In the genomic region with DNA sequence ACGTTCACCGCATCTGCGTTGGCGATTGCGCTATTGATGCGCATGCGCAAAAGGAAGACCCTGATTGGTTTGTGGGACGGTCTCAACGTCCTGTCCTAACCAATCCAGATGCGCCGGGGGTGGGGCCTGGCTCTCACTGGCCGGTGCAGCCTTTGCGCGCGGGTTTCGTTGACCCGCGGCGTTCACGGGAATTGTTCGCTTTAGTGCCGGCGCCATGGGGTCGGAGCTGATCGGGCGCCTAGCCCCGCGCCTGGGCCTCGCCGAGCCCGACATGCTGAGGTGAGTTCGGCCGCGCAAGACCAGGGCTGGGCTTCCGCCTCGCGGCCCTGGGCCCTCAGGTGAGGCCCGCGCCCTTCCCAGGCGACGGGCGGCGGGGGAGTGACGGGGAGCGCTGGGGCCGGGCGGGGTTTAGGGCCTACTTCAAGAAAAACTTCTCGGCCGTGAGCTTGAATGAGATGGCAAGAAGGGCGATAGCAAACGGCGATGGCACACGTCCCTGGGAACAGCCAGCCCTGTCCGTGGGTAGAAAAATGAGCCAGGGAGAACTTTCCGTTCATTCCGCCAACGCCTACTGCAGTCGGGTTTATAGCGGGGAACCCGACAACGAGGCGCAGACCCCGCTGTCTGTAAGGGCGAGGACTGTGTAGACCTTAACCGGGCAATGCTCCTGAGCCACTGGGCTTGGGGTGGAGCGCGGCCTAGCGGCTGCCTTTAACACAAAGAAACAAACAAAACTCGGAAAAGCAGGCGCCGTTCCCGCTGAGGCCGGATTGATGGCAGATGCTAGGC, we compare ENCODE assay signal across 8 cellular contexts. TPM values are rescaled to one million over a fixed set of nuclear protein-coding genes. Genes with fewer than 3 reads are reported as not detected.
DNase-seq lines count a peak whose midpoint lies in the region; ATAC-seq and TF ChIP-seq lines count a peak whose summit lies in the region.

A gene with protein sequence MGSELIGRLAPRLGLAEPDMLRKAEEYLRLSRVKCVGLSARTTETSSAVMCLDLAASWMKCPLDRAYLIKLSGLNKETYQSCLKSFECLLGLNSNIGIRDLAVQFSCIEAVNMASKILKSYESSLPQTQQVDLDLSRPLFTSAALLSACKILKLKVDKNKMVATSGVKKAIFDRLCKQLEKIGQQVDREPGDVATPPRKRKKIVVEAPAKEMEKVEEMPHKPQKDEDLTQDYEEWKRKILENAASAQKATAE (plus strand): TSS at position 168 of the 789 bp plus-strand sequence. CDS start 47 bp downstream, at position 215.

- H3K27me3 ChIP-seq in DOHH2 (ENCODE audit: control insufficient read depth, low read length) (no peaks in the 10 kb centered on the region), KMS-11 (ENCODE audit: insufficient read depth, low read depth) (no peaks in the 10 kb centered on the region), Peyer's patch (no peaks in the 10 kb centered on the region)
- H3K27me3 ChIP-seq in naive thymus-derived CD4-positive, alpha-beta T cell (ENCODE audit: control insufficient read depth in 2 of 2, insufficient read depth in 2 of 2, low read length in 2 of 2), result no peaks in the 10 kb centered on the region

- H3K4me3 ChIP-seq in DOHH2 (ENCODE audit: low read length), result peak within 1 kb of the TSS; percentile 95
- no peak within 1 kb of the TSS for H3K4me3 ChIP-seq in KMS-11 (IDR thresholded peaks at IDR 0.05; ENCODE audit: insufficient read depth, low read depth, low read length)
- H3K4me3 ChIP-seq in Peyer's patch, result peak within 1 kb of the TSS; percentile 63 to 94 (median 83)
- peak within 1 kb of the TSS; percentile 99 for H3K4me3 ChIP-seq in naive thymus-derived CD4-positive, alpha-beta T cell (ENCODE audit: low read length)

- peak in 1 of 2 donors; percentile 27 for TF ChIP-seq POLR2A in Peyer's patch (IDR thresholded peaks at IDR 0.05)

- H3K9me3 ChIP-seq in DOHH2 (ENCODE audit: control insufficient read depth, insufficient read depth, low read length), result no peaks in the 10 kb centered on the region
- H3K9me3 ChIP-seq in Peyer's patch, result no peaks in the 10 kb centered on the region
- H3K9me3 ChIP-seq in naive thymus-derived CD4-positive, alpha-beta T cell (ENCODE audit: control insufficient read depth in 2 of 3, low read length in 3 of 3), result no peaks in the 10 kb centered on the region

- peaks cover 46% of the 10 kb centered on the region for H3K4me1 Mint-ChIP-seq in activated T-cell treated with anti-CD3 and anti-CD28 coated beads, Interleukin-2, amount 50 U/mL, for 72 hours (ENCODE audit: low read depth)
- H3K4me1 Mint-ChIP-seq in naive thymus-derived CD4-positive, alpha-beta T cell, result peaks cover 25 to 47% (median 36%) of the 10 kb centered on the region in 7 donors
- H3K4me1 Mint-ChIP-seq in stimulated activated memory B cell treated with anti-CD40 and anti-IgM and Interleukin-4, amounts not matched to agents 10 μg/mL and 1 μg/mL and 100 μg/mL, for 72 hours, result peaks cover 51% of the 10 kb centered on the region

- POLR2A ChIA-PET in naive thymus-derived CD4-positive, alpha-beta T cell (lab: Charles Lee), result interaction anchor here (0.8 to 1.6 kb wide), 2 partner anchors 141 to 283 kb away, joined by 4 to 5 read pairs; a partner anchor contains a TSS

- H3K4me3 Mint-ChIP-seq in activated T-cell treated with anti-CD3 and anti-CD28 coated beads, Interleukin-2, amount 50 U/mL, for 72 hours, result no peak within 1 kb of the TSS
- H3K4me3 Mint-ChIP-seq in naive thymus-derived CD4-positive, alpha-beta T cell, result no peak within 1 kb of the TSS
- no peak within 1 kb of the TSS for H3K4me3 Mint-ChIP-seq in stimulated activated memory B cell treated with anti-CD40 and anti-IgM and Interleukin-4, amounts not matched to agents 10 μg/mL and 1 μg/mL and 100 μg/mL, for 72 hours

- H3K27ac Mint-ChIP-seq in activated T-cell treated with anti-CD3 and anti-CD28 coated beads, Interleukin-2, amount 50 U/mL, for 72 hours, result peak within 1 kb of the TSS; percentile 84
- no peak within 1 kb of the TSS for H3K27ac Mint-ChIP-seq in naive thymus-derived CD4-positive, alpha-beta T cell
- H3K27ac Mint-ChIP-seq in stimulated activated memory B cell treated with anti-CD40 and anti-IgM and Interleukin-4, amounts not matched to agents 10 μg/mL and 1 μg/mL and 100 μg/mL, for 72 hours, result no peak within 1 kb of the TSS

- peak; percentile 87 for TF ChIP-seq CTCF in DOHH2 (IDR thresholded peaks at IDR 0.05; ENCODE audit: low read depth, low read length, poor library complexity, severe bottlenecking)
- TF ChIP-seq CTCF in KMS-11 (conservative IDR thresholded peaks at IDR 0.05; ENCODE audit: low read depth, low read length), result peak; percentile 66
- TF ChIP-seq CTCF in Peyer's patch (IDR thresholded peaks at IDR 0.05), result peak in 3 of 6 experiments; percentile 27 to 47 (median 44)

- DNase-seq in Peyer's patch, result peak; percentile 99
- DNase-seq in activated T-cell treated with anti-CD3 and anti-CD28 coated beads, Interleukin-2, amount 50 U/mL, for 72 hours, result peak; percentile 97 to 99
- peak; percentile 94 for DNase-seq in fibroblast of gingiva (ENCODE audit: low read depth)
- DNase-seq in naive thymus-derived CD4-positive, alpha-beta T cell, result peak; percentile 90 to 98 (median 97)

- CTCF ChIA-PET in naive thymus-derived CD4-positive, alpha-beta T cell (lab: Charles Lee), result interaction anchor here (0.6 kb wide), 1 partner anchor 236 kb away, joined by 3 read pairs; no protein-coding TSS in a partner anchor

- H3K27me3 Mint-ChIP-seq in activated T-cell treated with anti-CD3 and anti-CD28 coated beads, Interleukin-2, amount 50 U/mL, for 72 hours (ENCODE audit: low read depth), result no peaks in the 10 kb centered on the region
- no peaks in the 10 kb centered on the region for H3K27me3 Mint-ChIP-seq in naive thymus-derived CD4-positive, alpha-beta T cell
- H3K27me3 Mint-ChIP-seq in stimulated activated memory B cell treated with anti-CD40 and anti-IgM and Interleukin-4, amounts not matched to agents 10 μg/mL and 1 μg/mL and 100 μg/mL, for 72 hours, result no peaks in the 10 kb centered on the region

- peaks cover 18% of the 10 kb centered on the region for H3F3A ChIP-seq in DOHH2 (ENCODE audit: control insufficient read depth, insufficient read depth)

- H3K36me3 Mint-ChIP-seq in activated T-cell treated with anti-CD3 and anti-CD28 coated beads, Interleukin-2, amount 50 U/mL, for 72 hours (ENCODE audit: insufficient read depth in 2 of 2), result peaks cover 6 to 21% of the 10 kb centered on the region in 2 donors
- peaks cover 0 to 6% (median under 1%) of the 10 kb centered on the region in 5 donors for H3K36me3 Mint-ChIP-seq in naive thymus-derived CD4-positive, alpha-beta T cell
- peaks cover 2% of the 10 kb centered on the region for H3K36me3 Mint-ChIP-seq in stimulated activated memory B cell treated with anti-CD40 and anti-IgM and Interleukin-4, amounts not matched to agents 10 μg/mL and 1 μg/mL and 100 μg/mL, for 72 hours

- H3K27ac ChIP-seq in DOHH2 (ENCODE audit: low read depth, low read length) (peak within 1 kb of the TSS; percentile 87), KMS-11 (peak within 1 kb of the TSS; percentile 85), Peyer's patch (peak within 1 kb of the TSS; percentile 91 to 95 (median 93))
- peak within 1 kb of the TSS; percentile 94 for H3K27ac ChIP-seq in naive thymus-derived CD4-positive, alpha-beta T cell (ENCODE audit: low read depth, low read length)

- H3K36me3 ChIP-seq in DOHH2 (ENCODE audit: control insufficient read depth, low read length) (peaks cover 48% of the 10 kb centered on the region), KMS-11 (ENCODE audit: insufficient read depth) (peaks cover 11% of the 10 kb centered on the region; the same call in 1 of the 2 replicates), Peyer's patch (no peaks in the 10 kb centered on the region)
- peaks cover 0 to 5% (median 0%) of the 10 kb centered on the region in 3 experiments for H3K36me3 ChIP-seq in naive thymus-derived CD4-positive, alpha-beta T cell (ENCODE audit: control insufficient read depth in 2 of 3, insufficient read depth in 3 of 3, low read length in 3 of 3)

- ATAC-seq in GM21723 (IDR thresholded peaks at IDR 0.05; ENCODE audit: unreplicated experiment), result peak; percentile 74
- ATAC-seq in activated T-cell treated with anti-CD3 and anti-CD28 coated beads, Interleukin-2, amount 50 U/mL, for 72 hours (replicated peaks in 1 of 2), result peak; percentile 84 to 85
- ATAC-seq in naive thymus-derived CD4-positive, alpha-beta T cell, result peak; percentile 85
- peak; percentile 94 for ATAC-seq in stimulated activated memory B cell treated with anti-CD40 and anti-IgM and Interleukin-4, amounts not matched to agents 10 μg/mL and 1 μg/mL and 100 μg/mL, for 72 hours

- H3K9me2 ChIP-seq in DOHH2 (replicated peaks; ENCODE audit: control insufficient read depth, low read length), result no peaks in the 10 kb centered on the region

- H3K79me2 ChIP-seq in DOHH2 (ENCODE audit: control insufficient read depth, low read length) (peaks cover 86% of the 10 kb centered on the region), KMS-11 (ENCODE audit: insufficient read depth, low read depth) (peaks cover 62% of the 10 kb centered on the region)

- peak within 1 kb of the TSS; percentile 89 for H2AFZ ChIP-seq in KMS-11 (ENCODE audit: low read depth)

- H4K20me1 ChIP-seq in DOHH2 (ENCODE audit: control insufficient read depth, insufficient read depth, low read depth, low read length), result peaks cover 50% of the 10 kb centered on the region
- H4K20me1 ChIP-seq in KMS-11 (ENCODE audit: insufficient read depth), result peaks cover 4% of the 10 kb centered on the region; the same call in 1 of the 2 replicates

- H3K4me1 ChIP-seq in DOHH2 (ENCODE audit: control insufficient read depth, low read length) (peaks cover 46% of the 10 kb centered on the region), KMS-11 (ENCODE audit: low read depth, poor library complexity, severe bottlenecking) (peaks cover 37% of the 10 kb centered on the region), Peyer's patch (peaks cover 4 to 33% (median 20%) of the 10 kb centered on the region in 4 donors)
- peaks cover 16 to 22% of the 10 kb centered on the region in 2 donors for H3K4me1 ChIP-seq in naive thymus-derived CD4-positive, alpha-beta T cell (ENCODE audit: control insufficient read depth in 2 of 2, insufficient read depth in 2 of 2, low read length in 2 of 2)

- H3K4me2 ChIP-seq in DOHH2 (ENCODE audit: low read length) (peak within 1 kb of the TSS; percentile 83), KMS-11 (peak within 1 kb of the TSS; percentile 88)

- H3K9ac ChIP-seq in KMS-11, result peak within 1 kb of the TSS; percentile 88

- intact Hi-C loops in naive thymus-derived CD4-positive, alpha-beta T cell (cut with micrococcal nuclease), result loop anchor here (1.0 to 10.0 kb wide), 20 partner anchors 16 to 1924 kb away; a partner anchor contains a TSS

- H3K9me3 Mint-ChIP-seq in activated T-cell treated with anti-CD3 and anti-CD28 coated beads, Interleukin-2, amount 50 U/mL, for 72 hours, result no peaks in the 10 kb centered on the region
- no peaks in the 10 kb centered on the region for H3K9me3 Mint-ChIP-seq in naive thymus-derived CD4-positive, alpha-beta T cell
- no peaks in the 10 kb centered on the region for H3K9me3 Mint-ChIP-seq in stimulated activated memory B cell treated with anti-CD40 and anti-IgM and Interleukin-4, amounts not matched to agents 10 μg/mL and 1 μg/mL and 100 μg/mL, for 72 hours

RNA-seq across cellular contexts. Expression of the gene that starts here (rescaled TPM):
- total RNA-seq in Peyer's patch, result 1 to 10 TPM; 1.9 to 9.1 (median 5.1) TPM
- 10 to 100 TPM; 48.0 to 57.2 TPM for total RNA-seq in activated T-cell treated with anti-CD3 and anti-CD28 coated beads, Interleukin-2, amount 50 U/mL, for 72 hours
- total RNA-seq in naive thymus-derived CD4-positive, alpha-beta T cell, result 10 to 100 TPM in 1 of 5 experiments, 1 to 10 TPM in 4; 2.7 to 27.3 (median 5.1) TPM
- polyA plus RNA-seq in naive thymus-derived CD4-positive, alpha-beta T cell, result 1 to 10 TPM; 1.1 to 1.4 TPM
